28 cellular contexts compared by ENCODE assay signal in genomic region chr9:73655363-73655762, GRCh38.
"Had no signal": no experiment of that assay in that cellular context is flagged by ENCODE, and none has a peak within 500 bp of the region (broad histone marks: within the 10 kb centered on the region; RNA-seq: fewer than 3 reads in every experiment).

No MANE protein-coding gene starts in this region.

- H3K9me3 ChIP-seq: ovary, psoas muscle, right lobe of liver, sigmoid colon, stomach, suprapubic skin, thoracic aorta, thyroid gland, tibial nerve, upper lobe of left lung, vagina had no signal

- H3K27ac ChIP-seq: ovary, parathyroid adenoma, psoas muscle, right lobe of liver, sigmoid colon, stomach, suprapubic skin, thoracic aorta, thyroid gland, tibial nerve, upper lobe of left lung, vagina had no signal

- DNase-seq: naive B cell; naive thymus-derived CD8-positive, alpha-beta T cell; nephron progenitor cell; occipital lobe; ovary; psoas muscle; right cardiac atrium; right lobe of liver; sigmoid colon; small intestine; stimulated activated CD4-positive, alpha-beta T cell treated with anti-CD3 and anti-CD28 coated beads, Interleukin-15, amount 100 ng/mL, for 24 hours; stimulated activated CD4-positive, alpha-beta T cell treated with anti-CD3 and anti-CD28 coated beads, Interleukin-2, amount 100 ng/mL, for 24 hours; stimulated activated CD4-positive, alpha-beta T cell treated with anti-CD3 and anti-CD28 coated beads, Interleukin-2, amount 100 ng/mL, for 48 hours; stimulated activated CD4-positive, alpha-beta T cell treated with anti-CD3 and anti-CD28 coated beads, Interleukin-4, amount 100 ng/mL, for 24 hours; stimulated activated naive B cell treated with anti-CD40 and anti-IgM and Interleukin-4, amounts not matched to agents 10 μg/mL and 1 μg/mL and 100 μg/mL, for 72 hours; stimulated activated naive CD4-positive, alpha-beta T cell treated with Interleukin-2 at 50 U/mL for 16 hours; stomach; substantia nigra; thyroid gland; trophoblast cell; upper lobe of left lung had no signal

- H3K27me3 ChIP-seq: ovary, right lobe of liver, sigmoid colon, stomach, suprapubic skin, thyroid gland, tibial nerve, upper lobe of left lung, vagina had no signal

- H3K4me1 ChIP-seq: parathyroid adenoma, psoas muscle, right lobe of liver, sigmoid colon, stomach, suprapubic skin, thyroid gland, upper lobe of left lung, vagina had no signal

- ATAC-seq: naive thymus-derived CD8-positive, alpha-beta T cell; natural killer cell treated with Interleukin-12 subunit alpha and Interleukin-12 subunit beta and Interleukin-15 and Interleukin-18, amount 100 ng/mL, for 72 hours; psoas muscle; right cardiac atrium; right lobe of liver; stimulated activated effector memory CD8-positive, alpha-beta T cell treated with anti-CD3 and anti-CD28 coated beads, Interleukin-12 subunit alpha, Interleukin-12 subunit beta, amount 100 ng/mL, for 72 hours; stimulated activated naive B cell treated with anti-CD40 and anti-IgM and Interleukin-4, amounts not matched to agents 10 μg/mL and 1 μg/mL and 100 μg/mL, for 72 hours had no signal

- H3K9ac ChIP-seq: parathyroid adenoma had no signal

- H3K36me3 ChIP-seq: ovary, right lobe of liver, sigmoid colon, stomach, suprapubic skin, thoracic aorta, thyroid gland, tibial nerve, upper lobe of left lung, vagina had no signal

- H3K4me3 ChIP-seq: ovary, psoas muscle, right lobe of liver, sigmoid colon, stomach, suprapubic skin, thoracic aorta, thyroid gland, tibial nerve, upper lobe of left lung, vagina had no signal

- H2AFZ ChIP-seq: parathyroid adenoma had no signal

- H3K79me2 ChIP-seq: parathyroid adenoma had no signal
